1 cellular context compared by ENCODE assay signal in genomic region chr19:40348125-40348913, GRCh38.
TF ChIP-seq lines count a peak whose summit lies in the region.

A gene with protein sequence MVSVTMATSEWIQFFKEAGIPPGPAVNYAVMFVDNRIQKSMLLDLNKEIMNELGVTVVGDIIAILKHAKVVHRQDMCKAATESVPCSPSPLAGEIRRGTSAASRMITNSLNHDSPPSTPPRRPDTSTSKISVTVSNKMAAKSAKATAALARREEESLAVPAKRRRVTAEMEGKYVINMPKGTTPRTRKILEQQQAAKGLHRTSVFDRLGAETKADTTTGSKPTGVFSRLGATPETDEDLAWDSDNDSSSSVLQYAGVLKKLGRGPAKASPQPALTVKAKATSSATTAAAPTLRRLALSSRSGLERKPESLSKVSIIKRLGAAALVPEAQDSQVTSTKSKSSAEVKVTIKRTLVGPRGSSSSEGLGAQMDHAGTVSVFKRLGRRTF (minus strand): TSS chr19:40348397. CDS start chr19:40341857, 6,540 bp downstream.
Gene PLD3, plus strand, starts transcription at chr19:40348695. Its CDS starts 17,789 bp downstream, at chr19:40366484.

TF ChIP-seq in GM12878, 131 proteins besides CTCF, POLR2A, EP300 and RAD21 (continued from another document and continues in another):
- TF ChIP-seq ZBTB11 (CRISPR knock-in tag; IDR thresholded peaks at IDR 0.05) (peak; percentile 78), RFX5 (IDR thresholded peaks at IDR 0.05; ENCODE audit: low read depth, low read length) (peak; percentile 32; the same call in 1 of the 2 replicates), HDGF (IDR thresholded peaks at IDR 0.05) (peak; percentile 88), ATF7 (IDR thresholded peaks at IDR 0.05; ENCODE audit: low read depth) (0 out of 2 replicates have a peak, but pooled peaks have one; percentile 20), SUPT20H (IDR thresholded peaks at IDR 0.05; ENCODE audit: borderline replicate concordance, control insufficient read depth, low read depth, low read length) (no peak), POLR2AphosphoS5 (IDR thresholded peaks at IDR 0.05; ENCODE audit: low read length) (peak; percentile 72; the same call in 1 of the 2 replicates), TCF7 (IDR thresholded peaks at IDR 0.05; ENCODE audit: borderline replicate concordance) (no peak), NR2C2 (IDR thresholded peaks at IDR 0.05; ENCODE audit: borderline replicate concordance, control insufficient read depth, insufficient read length, low read depth) (no peak), RELA (IDR thresholded peaks at IDR 0.05; ENCODE audit: borderline replicate concordance, partially characterized antibody) (peak; percentile 100), SMARCA5 (IDR thresholded peaks at IDR 0.05) (0 out of 2 replicates have a peak, but pooled peaks have one; percentile 63), IRF5 (IDR thresholded peaks at IDR 0.05; ENCODE audit: borderline replicate concordance) (no peak), NFYA (IDR thresholded peaks at IDR 0.05; ENCODE audit: borderline replicate concordance, low read depth, low read length) (no peak), SMAD1 (IDR thresholded peaks at IDR 0.05; ENCODE audit: low read depth, partially characterized antibody) (no peak)
- TF ChIP-seq, protein P1, sequence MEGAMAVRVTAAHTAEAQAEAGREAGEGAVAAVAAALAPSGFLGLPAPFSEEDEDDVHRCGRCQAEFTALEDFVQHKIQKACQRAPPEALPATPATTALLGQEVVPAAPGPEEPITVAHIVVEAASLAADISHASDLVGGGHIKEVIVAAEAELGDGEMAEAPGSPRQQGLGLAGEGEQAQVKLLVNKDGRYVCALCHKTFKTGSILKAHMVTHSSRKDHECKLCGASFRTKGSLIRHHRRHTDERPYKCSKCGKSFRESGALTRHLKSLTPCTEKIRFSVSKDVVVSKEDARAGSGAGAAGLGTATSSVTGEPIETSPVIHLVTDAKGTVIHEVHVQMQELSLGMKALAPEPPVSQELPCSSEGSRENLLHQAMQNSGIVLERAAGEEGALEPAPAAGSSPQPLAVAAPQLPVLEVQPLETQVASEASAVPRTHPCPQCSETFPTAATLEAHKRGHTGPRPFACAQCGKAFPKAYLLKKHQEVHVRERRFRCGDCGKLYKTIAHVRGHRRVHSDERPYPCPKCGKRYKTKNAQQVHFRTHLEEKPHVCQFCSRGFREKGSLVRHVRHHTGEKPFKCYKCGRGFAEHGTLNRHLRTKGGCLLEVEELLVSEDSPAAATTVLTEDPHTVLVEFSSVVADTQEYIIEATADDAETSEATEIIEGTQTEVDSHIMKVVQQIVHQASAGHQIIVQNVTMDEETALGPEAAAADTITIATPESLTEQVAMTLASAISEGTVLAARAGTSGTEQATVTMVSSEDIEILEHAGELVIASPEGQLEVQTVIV (IDR thresholded peaks at IDR 0.05; ENCODE audit: borderline replicate concordance, partially characterized antibody) = no peak
- TF ChIP-seq, protein P2, sequence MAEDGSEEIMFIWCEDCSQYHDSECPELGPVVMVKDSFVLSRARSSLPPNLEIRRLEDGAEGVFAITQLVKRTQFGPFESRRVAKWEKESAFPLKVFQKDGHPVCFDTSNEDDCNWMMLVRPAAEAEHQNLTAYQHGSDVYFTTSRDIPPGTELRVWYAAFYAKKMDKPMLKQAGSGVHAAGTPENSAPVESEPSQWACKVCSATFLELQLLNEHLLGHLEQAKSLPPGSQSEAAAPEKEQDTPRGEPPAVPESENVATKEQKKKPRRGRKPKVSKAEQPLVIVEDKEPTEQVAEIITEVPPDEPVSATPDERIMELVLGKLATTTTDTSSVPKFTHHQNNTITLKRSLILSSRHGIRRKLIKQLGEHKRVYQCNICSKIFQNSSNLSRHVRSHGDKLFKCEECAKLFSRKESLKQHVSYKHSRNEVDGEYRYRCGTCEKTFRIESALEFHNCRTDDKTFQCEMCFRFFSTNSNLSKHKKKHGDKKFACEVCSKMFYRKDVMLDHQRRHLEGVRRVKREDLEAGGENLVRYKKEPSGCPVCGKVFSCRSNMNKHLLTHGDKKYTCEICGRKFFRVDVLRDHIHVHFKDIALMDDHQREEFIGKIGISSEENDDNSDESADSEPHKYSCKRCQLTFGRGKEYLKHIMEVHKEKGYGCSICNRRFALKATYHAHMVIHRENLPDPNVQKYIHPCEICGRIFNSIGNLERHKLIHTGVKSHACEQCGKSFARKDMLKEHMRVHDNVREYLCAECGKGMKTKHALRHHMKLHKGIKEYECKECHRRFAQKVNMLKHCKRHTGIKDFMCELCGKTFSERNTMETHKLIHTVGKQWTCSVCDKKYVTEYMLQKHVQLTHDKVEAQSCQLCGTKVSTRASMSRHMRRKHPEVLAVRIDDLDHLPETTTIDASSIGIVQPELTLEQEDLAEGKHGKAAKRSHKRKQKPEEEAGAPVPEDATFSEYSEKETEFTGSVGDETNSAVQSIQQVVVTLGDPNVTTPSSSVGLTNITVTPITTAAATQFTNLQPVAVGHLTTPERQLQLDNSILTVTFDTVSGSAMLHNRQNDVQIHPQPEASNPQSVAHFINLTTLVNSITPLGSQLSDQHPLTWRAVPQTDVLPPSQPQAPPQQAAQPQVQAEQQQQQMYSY (CRISPR knock-in tag; IDR thresholded peaks at IDR 0.05) = peak; percentile 98
- TF ChIP-seq, protein P3, sequence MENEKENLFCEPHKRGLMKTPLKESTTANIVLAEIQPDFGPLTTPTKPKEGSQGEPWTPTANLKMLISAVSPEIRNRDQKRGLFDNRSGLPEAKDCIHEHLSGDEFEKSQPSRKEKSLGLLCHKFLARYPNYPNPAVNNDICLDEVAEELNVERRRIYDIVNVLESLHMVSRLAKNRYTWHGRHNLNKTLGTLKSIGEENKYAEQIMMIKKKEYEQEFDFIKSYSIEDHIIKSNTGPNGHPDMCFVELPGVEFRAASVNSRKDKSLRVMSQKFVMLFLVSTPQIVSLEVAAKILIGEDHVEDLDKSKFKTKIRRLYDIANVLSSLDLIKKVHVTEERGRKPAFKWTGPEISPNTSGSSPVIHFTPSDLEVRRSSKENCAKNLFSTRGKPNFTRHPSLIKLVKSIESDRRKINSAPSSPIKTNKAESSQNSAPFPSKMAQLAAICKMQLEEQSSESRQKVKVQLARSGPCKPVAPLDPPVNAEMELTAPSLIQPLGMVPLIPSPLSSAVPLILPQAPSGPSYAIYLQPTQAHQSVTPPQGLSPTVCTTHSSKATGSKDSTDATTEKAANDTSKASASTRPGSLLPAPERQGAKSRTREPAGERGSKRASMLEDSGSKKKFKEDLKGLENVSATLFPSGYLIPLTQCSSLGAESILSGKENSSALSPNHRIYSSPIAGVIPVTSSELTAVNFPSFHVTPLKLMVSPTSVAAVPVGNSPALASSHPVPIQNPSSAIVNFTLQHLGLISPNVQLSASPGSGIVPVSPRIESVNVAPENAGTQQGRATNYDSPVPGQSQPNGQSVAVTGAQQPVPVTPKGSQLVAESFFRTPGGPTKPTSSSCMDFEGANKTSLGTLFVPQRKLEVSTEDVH (IDR thresholded peaks at IDR 0.05; ENCODE audit: low read depth, partially characterized antibody) = no peak
- TF ChIP-seq, protein P4, sequence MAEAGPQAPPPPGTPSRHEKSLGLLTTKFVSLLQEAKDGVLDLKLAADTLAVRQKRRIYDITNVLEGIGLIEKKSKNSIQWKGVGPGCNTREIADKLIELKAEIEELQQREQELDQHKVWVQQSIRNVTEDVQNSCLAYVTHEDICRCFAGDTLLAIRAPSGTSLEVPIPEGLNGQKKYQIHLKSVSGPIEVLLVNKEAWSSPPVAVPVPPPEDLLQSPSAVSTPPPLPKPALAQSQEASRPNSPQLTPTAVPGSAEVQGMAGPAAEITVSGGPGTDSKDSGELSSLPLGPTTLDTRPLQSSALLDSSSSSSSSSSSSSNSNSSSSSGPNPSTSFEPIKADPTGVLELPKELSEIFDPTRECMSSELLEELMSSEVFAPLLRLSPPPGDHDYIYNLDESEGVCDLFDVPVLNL (IDR thresholded peaks at IDR 0.05; ENCODE audit: low read depth, low read length) = no peak
- TF ChIP-seq, protein P5, sequence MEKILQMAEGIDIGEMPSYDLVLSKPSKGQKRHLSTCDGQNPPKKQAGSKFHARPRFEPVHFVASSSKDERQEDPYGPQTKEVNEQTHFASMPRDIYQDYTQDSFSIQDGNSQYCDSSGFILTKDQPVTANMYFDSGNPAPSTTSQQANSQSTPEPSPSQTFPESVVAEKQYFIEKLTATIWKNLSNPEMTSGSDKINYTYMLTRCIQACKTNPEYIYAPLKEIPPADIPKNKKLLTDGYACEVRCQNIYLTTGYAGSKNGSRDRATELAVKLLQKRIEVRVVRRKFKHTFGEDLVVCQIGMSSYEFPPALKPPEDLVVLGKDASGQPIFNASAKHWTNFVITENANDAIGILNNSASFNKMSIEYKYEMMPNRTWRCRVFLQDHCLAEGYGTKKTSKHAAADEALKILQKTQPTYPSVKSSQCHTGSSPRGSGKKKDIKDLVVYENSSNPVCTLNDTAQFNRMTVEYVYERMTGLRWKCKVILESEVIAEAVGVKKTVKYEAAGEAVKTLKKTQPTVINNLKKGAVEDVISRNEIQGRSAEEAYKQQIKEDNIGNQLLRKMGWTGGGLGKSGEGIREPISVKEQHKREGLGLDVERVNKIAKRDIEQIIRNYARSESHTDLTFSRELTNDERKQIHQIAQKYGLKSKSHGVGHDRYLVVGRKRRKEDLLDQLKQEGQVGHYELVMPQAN (conservative IDR thresholded peaks at IDR 0.05) = peak; percentile 62
- TF ChIP-seq, protein P6, sequence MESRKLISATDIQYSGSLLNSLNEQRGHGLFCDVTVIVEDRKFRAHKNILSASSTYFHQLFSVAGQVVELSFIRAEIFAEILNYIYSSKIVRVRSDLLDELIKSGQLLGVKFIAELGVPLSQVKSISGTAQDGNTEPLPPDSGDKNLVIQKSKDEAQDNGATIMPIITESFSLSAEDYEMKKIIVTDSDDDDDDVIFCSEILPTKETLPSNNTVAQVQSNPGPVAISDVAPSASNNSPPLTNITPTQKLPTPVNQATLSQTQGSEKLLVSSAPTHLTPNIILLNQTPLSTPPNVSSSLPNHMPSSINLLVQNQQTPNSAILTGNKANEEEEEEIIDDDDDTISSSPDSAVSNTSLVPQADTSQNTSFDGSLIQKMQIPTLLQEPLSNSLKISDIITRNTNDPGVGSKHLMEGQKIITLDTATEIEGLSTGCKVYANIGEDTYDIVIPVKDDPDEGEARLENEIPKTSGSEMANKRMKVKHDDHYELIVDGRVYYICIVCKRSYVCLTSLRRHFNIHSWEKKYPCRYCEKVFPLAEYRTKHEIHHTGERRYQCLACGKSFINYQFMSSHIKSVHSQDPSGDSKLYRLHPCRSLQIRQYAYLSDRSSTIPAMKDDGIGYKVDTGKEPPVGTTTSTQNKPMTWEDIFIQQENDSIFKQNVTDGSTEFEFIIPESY (IDR thresholded peaks at IDR 0.05) = no peak
- TF ChIP-seq, protein P7, sequence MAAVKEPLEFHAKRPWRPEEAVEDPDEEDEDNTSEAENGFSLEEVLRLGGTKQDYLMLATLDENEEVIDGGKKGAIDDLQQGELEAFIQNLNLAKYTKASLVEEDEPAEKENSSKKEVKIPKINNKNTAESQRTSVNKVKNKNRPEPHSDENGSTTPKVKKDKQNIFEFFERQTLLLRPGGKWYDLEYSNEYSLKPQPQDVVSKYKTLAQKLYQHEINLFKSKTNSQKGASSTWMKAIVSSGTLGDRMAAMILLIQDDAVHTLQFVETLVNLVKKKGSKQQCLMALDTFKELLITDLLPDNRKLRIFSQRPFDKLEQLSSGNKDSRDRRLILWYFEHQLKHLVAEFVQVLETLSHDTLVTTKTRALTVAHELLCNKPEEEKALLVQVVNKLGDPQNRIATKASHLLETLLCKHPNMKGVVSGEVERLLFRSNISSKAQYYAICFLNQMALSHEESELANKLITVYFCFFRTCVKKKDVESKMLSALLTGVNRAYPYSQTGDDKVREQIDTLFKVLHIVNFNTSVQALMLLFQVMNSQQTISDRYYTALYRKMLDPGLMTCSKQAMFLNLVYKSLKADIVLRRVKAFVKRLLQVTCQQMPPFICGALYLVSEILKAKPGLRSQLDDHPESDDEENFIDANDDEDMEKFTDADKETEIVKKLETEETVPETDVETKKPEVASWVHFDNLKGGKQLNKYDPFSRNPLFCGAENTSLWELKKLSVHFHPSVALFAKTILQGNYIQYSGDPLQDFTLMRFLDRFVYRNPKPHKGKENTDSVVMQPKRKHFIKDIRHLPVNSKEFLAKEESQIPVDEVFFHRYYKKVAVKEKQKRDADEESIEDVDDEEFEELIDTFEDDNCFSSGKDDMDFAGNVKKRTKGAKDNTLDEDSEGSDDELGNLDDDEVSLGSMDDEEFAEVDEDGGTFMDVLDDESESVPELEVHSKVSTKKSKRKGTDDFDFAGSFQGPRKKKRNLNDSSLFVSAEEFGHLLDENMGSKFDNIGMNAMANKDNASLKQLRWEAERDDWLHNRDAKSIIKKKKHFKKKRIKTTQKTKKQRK (IDR thresholded peaks at IDR 0.05; ENCODE audit: low read depth, low read length) = no peak
- TF ChIP-seq, protein P8, sequence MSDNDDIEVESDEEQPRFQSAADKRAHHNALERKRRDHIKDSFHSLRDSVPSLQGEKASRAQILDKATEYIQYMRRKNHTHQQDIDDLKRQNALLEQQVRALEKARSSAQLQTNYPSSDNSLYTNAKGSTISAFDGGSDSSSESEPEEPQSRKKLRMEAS (IDR thresholded peaks at IDR 0.05; ENCODE audit: low read depth, low read length) = peak; percentile 100
